In the genomic region with DNA sequence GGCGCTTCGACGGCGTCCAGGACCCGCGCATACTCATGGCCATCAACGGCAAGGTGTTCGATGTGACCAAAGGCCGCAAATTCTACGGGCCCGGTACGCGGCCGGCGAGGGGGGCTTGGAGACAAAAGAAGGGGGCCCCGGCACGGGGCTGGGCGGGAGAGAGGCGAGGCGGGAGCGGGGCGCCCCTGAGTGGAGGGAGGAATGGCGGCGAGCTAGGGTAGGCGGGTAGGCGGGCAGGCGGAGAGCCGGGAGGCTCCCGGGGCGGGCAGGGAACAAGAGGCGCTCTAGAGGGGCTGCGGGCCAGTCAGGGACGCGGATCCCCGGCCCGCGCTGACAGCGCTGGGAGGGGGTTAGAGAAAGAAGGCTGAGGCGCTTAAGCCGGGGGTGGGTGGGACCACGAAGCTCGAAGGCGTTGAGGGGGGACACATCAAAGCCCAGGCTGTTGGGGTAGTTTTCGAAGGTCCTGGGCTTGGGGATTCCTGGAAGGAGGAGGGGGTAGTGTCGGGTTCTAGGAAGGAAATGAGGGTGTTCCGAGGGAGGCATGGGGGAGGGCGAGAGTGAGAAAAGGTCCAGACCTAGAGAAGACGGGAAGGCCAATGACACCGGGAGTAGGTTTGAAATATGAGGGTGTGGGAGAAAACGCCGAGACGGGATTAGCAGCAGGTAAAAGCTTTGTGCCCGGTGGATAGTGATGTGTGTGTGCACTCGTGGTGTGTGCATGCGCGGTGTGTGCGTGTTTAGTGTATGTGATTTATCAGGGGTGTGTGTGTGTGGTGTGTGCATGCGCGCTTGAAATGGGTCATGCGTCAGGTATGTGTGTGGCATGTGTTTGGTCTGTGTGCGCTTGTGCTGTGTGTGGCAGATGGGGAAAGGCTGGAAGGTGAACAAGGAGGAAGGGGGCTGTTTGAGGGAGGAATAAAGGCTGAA, we compare ENCODE assay signal across 8 cellular contexts. TPM values are rescaled to one million over a fixed set of nuclear protein-coding genes. Genes with fewer than 3 reads are reported as not detected.
DNase-seq lines count a peak whose midpoint lies in the region; ATAC-seq lines count a peak whose summit lies in the region.

No MANE protein-coding gene starts in this region.

- in situ Hi-C loops in SK-MEL-5 (cut with HindIII; ENCODE audit: low pct_unique_long_range_greater_than_20kb, low sequenced_read_pairs), result no loop called here

- DNase-seq in Right ventricle myocardium inferior (ENCODE audit: missing footprints) (no peak), cardiac septum (ENCODE audit: low spot score) (no peak), SK-MEL-5 (ENCODE audit: low read depth, low spot score) (peak; percentile 8), amniotic stem cell (lab: John Stamatoyannopoulos, UW) (peak; percentile 3), hepatic stellate cell (ENCODE audit: low spot score) (peak; percentile 19), renal cortical epithelial cell (ENCODE audit: low read depth) (peak; percentile 37), SW 1271 (lab: John Stamatoyannopoulos, UW) (no peak)

- peak; percentile 54 for ATAC-seq in Right ventricle myocardium inferior
- peak; percentile 25 for ATAC-seq in HG03175 (IDR thresholded peaks at IDR 0.05; ENCODE audit: unreplicated experiment)

- intact Hi-C loops in Right ventricle myocardium inferior (cut with DNase I), result loop anchor here (5.0 kb wide), 1 partner anchor 230 kb away; the partner anchor contains the start of gene SLC25A5
- intact Hi-C loops in cardiac septum (cut with DNase I), result no loop called here

RNA-seq across cellular contexts. Expression of gene PGRMC1, which starts 0.8 kb away (rescaled TPM):
- 21.9 TPM for total RNA-seq in Right ventricle myocardium inferior
- total RNA-seq in cardiac septum, result 16.5 TPM
- total RNA-seq in SK-MEL-5 (2014; rRNA removed; shearing (Covaris generic)), result 93.8 and 109 TPM in 2 replicates
- polyA plus RNA-seq in SK-MEL-5 (2015; cell fraction: cytosol; rRNA removed), result 87.1 and 89.1 TPM in 2 replicates
- polyA plus RNA-seq in SK-MEL-5 (2015; cell fraction: nucleus; rRNA removed), result 15.5 and 24.1 TPM in 2 replicates
- total RNA-seq in renal cortical epithelial cell, result 153 and 259 TPM in 2 replicates

Comparison
In these comparisons a context has a peak if more than half of its experiments do, and no peak if none do; other contexts are left out.
1. DNase-seq: peak in SK-MEL-5 (single experiment), amniotic stem cell (single experiment), hepatic stellate cell (single experiment) and renal cortical epithelial cell (single experiment); none in Right ventricle myocardium inferior (single experiment), cardiac septum (single experiment) and SW 1271 (0 of 2).